ENCODE assay signal across 15 cellular contexts in the genomic region with DNA sequence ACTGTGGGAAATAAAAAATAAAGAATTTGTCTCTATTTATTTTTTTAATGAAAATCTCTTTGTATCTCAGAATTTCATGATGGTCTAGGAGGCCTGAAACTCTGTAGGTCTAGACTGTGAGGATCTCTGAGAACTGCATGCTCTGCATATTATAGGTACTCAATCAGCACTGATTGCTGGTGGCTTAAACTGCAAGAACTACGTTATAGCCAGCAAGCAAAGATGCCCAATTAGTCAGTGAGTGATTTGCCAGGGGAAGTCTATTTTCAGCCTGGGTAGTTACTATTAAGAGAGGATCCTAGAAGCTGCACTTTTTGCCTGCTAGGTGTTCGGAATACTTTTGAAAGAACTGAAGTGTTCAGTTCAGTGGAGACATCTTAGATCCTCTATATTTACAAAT.
DNase-seq lines count a peak whose midpoint lies in the region; ATAC-seq and TF ChIP-seq lines count a peak whose summit lies in the region.
"Had no signal": no experiment of that assay in that cellular context is flagged by ENCODE, and none has a peak within 500 bp of the region (broad histone marks: within the 10 kb centered on the region; RNA-seq: fewer than 3 reads in every experiment).

No MANE protein-coding gene starts in this region.

- H4K20me1 ChIP-seq in GM23248 (ENCODE audit: insufficient read depth) (no peaks in the 10 kb centered on the region), PC-9 (ENCODE audit: insufficient read depth) (no peaks in the 10 kb centered on the region)

- H2AFZ ChIP-seq in GM23248 (no peak overlapping the region), PC-9 (no peak overlapping the region)

- DNase-seq in GM23248: peak; percentile 44
- peak; percentile 6 for DNase-seq in LHCN-M2 (ENCODE audit: low read depth)
- peak; percentile 27 for DNase-seq in choroid plexus epithelial cell (ENCODE audit: low read depth)
- DNase-seq in kidney glomerular epithelial cell (lab: John Stamatoyannopoulos, UW): peak; percentile 27
- no peak for DNase-seq in PC-9
- no peak for DNase-seq in stimulated activated naive CD8-positive, alpha-beta T cell treated with anti-CD3 and anti-CD28 coated beads, Interleukin-15, amount 100 ng/mL, for 72 hours
- no peak for DNase-seq in left lobe of liver (ENCODE audit: low spot score)
- DNase-seq: CD8-positive, alpha-beta T cell; DMS79 treated with DMSO at 0.1 percent for 48 hours; NCI-H1436 treated with DMSO at 0.1 percent for 48 hours; NCI-H2227 treated with DMSO at 0.1 percent for 48 hours; NCI-H526 treated with DMSO at 0.1 percent for 48 hours had no signal

- H3K4me3 ChIP-seq in GM23248 (no peak overlapping the region), choroid plexus epithelial cell (ENCODE audit: low read depth, low read length) (no peak overlapping the region), gastroesophageal sphincter (no peak overlapping the region), PC-9 (no peak overlapping the region)
- H3K4me3 ChIP-seq: HAP-1 had no signal

- TF ChIP-seq CTCF in choroid plexus epithelial cell (conservative IDR thresholded peaks at IDR 0.05; ENCODE audit: low read depth, low read length): no peak
- no peak for TF ChIP-seq CTCF in gastroesophageal sphincter (IDR thresholded peaks at IDR 0.05)
- TF ChIP-seq CTCF in PC-9 (conservative IDR thresholded peaks at IDR 0.05): no peak

- H3K79me2 ChIP-seq in GM23248 (ENCODE audit: insufficient read depth) (no peaks in the 10 kb centered on the region), PC-9 (ENCODE audit: low read depth) (no peaks in the 10 kb centered on the region)

- ATAC-seq in gastroesophageal sphincter (no peak), left lobe of liver (no peak)
- no peak for ATAC-seq in stimulated activated naive CD8-positive, alpha-beta T cell treated with anti-CD3 and anti-CD28 coated beads, Interleukin-15, amount 100 ng/mL, for 72 hours
- ATAC-seq: CD8-positive, alpha-beta T cell; PC-3 had no signal

- no peak for TF ChIP-seq POLR2A in gastroesophageal sphincter (IDR thresholded peaks at IDR 0.05)

- no peaks in the 10 kb centered on the region for H3K36me3 ChIP-seq in GM23248 (ENCODE audit: low read depth)
- no peaks in the 10 kb centered on the region for H3K36me3 ChIP-seq in gastroesophageal sphincter
- H3K36me3 ChIP-seq in PC-9 (ENCODE audit: low read depth): no peaks in the 10 kb centered on the region
- H3K36me3 ChIP-seq: HAP-1 had no signal

- 0 out of 2 replicates have a peak, but pooled peaks cover 7% of the 10 kb centered on the region for H3F3A ChIP-seq in GM23248 (ENCODE audit: insufficient read depth)
- H3F3A ChIP-seq in PC-9 (ENCODE audit: insufficient read depth, low read depth): no peaks in the 10 kb centered on the region

- no TSS peak for BruUV-seq in PC-9 (replicated peaks; lab: Mats Ljungman, UMichigan)

- no peaks in the 10 kb centered on the region for H3K9me2 ChIP-seq in GM23248 (ENCODE audit: insufficient read depth)
- no peaks in the 10 kb centered on the region; the same call in 1 of the 2 replicates for H3K9me2 ChIP-seq in PC-9 (ENCODE audit: insufficient read depth)

- H3K4me3 Mint-ChIP-seq in stimulated activated naive CD8-positive, alpha-beta T cell treated with anti-CD3 and anti-CD28 coated beads, Interleukin-15, amount 100 ng/mL, for 72 hours: no peak overlapping the region
- H3K4me3 Mint-ChIP-seq: CD8-positive, alpha-beta T cell had no signal

- in situ Hi-C loops in GM23248 (cut with MboI): no loop called here

- H3K4me2 ChIP-seq in GM23248 (ENCODE audit: unreplicated experiment) (no peak overlapping the region), PC-9 (no peak overlapping the region)

- TF ChIP-seq EP300 in gastroesophageal sphincter (IDR thresholded peaks at IDR 0.05): no peak

- H3K27ac Mint-ChIP-seq in stimulated activated naive CD8-positive, alpha-beta T cell treated with anti-CD3 and anti-CD28 coated beads, Interleukin-15, amount 100 ng/mL, for 72 hours: no peak overlapping the region
- H3K27ac Mint-ChIP-seq: CD8-positive, alpha-beta T cell had no signal

- no peaks in the 10 kb centered on the region for H3K27me3 Mint-ChIP-seq in stimulated activated naive CD8-positive, alpha-beta T cell treated with anti-CD3 and anti-CD28 coated beads, Interleukin-15, amount 100 ng/mL, for 72 hours

- peaks cover 27 to 49% of the 10 kb centered on the region in 2 donors for H3K9me3 Mint-ChIP-seq in stimulated activated naive CD8-positive, alpha-beta T cell treated with anti-CD3 and anti-CD28 coated beads, Interleukin-15, amount 100 ng/mL, for 72 hours

- WGBS in GM23248 (ENCODE audit: low coverage in 1 of 2, low lambda C conversion rate in 2 of 2, missing lambda C conversion rate in 2 of 2), 2 experiments: 50 to 54% methylated on average over 2 of the region's 2 CpGs
- 72 to 80% methylated on average over 2 of the region's 2 CpGs for WGBS in gastroesophageal sphincter (ENCODE audit: low coverage in 1 of 2), 2 donors

- H3K9ac ChIP-seq in GM23248: no peak overlapping the region

- H3K9me3 ChIP-seq in GM23248 (ENCODE audit: low read depth): no peaks in the 10 kb centered on the region
- H3K9me3 ChIP-seq in gastroesophageal sphincter: peaks cover 0 to 14% (median 0%) of the 10 kb centered on the region in 3 donors
- no peaks in the 10 kb centered on the region; the same call in none of the 2 replicates for H3K9me3 ChIP-seq in PC-9 (ENCODE audit: insufficient read depth, low read depth)
- H3K9me3 ChIP-seq: HAP-1 had no signal

- no peaks in the 10 kb centered on the region for H3K4me1 Mint-ChIP-seq in stimulated activated naive CD8-positive, alpha-beta T cell treated with anti-CD3 and anti-CD28 coated beads, Interleukin-15, amount 100 ng/mL, for 72 hours

- H3K4me1 ChIP-seq in GM23248 (ENCODE audit: insufficient read depth) (peaks cover 14% of the 10 kb centered on the region), gastroesophageal sphincter (no peaks in the 10 kb centered on the region), PC-9 (replicated peaks; ENCODE audit: insufficient read depth) (no peaks in the 10 kb centered on the region)
- H3K4me1 ChIP-seq: HAP-1 had no signal

- H3K27me3 ChIP-seq in GM23248 (replicated peaks; ENCODE audit: insufficient read depth) (peaks cover 9% of the 10 kb centered on the region; the same call in 1 of the 2 replicates), gastroesophageal sphincter (no peaks in the 10 kb centered on the region), PC-9 (ENCODE audit: insufficient read depth, low read depth) (no peaks in the 10 kb centered on the region)

- CTCF ChIA-PET in PC-9 (lab: Charles Lee): no interaction called here

- POLR2A ChIA-PET in PC-9 (lab: Charles Lee; ENCODE audit: unreplicated experiment): no interaction called here

- no peak overlapping the region for H3K27ac ChIP-seq in GM23248
- no peak overlapping the region for H3K27ac ChIP-seq in gastroesophageal sphincter
- no peak overlapping the region for H3K27ac ChIP-seq in PC-9

- intact Hi-C loops in PC-9 (cut with micrococcal nuclease; ENCODE audit: unreplicated experiment): no loop called here

Comparison
In these comparisons a context has a peak if more than half of its experiments do, and no peak if none do; other contexts are left out.
1. DNase-seq: peak in GM23248 (single experiment), LHCN-M2 (single experiment), choroid plexus epithelial cell (single experiment) and kidney glomerular epithelial cell (single experiment); none in PC-9 (0 of 2), stimulated activated naive CD8-positive, alpha-beta T cell treated with anti-CD3 and anti-CD28 coated beads, Interleukin-15, amount 100 ng/mL, for 72 hours (0 of 2) and left lobe of liver (single experiment).